ENCODE assay signal across 8 cellular contexts in the genomic region with DNA sequence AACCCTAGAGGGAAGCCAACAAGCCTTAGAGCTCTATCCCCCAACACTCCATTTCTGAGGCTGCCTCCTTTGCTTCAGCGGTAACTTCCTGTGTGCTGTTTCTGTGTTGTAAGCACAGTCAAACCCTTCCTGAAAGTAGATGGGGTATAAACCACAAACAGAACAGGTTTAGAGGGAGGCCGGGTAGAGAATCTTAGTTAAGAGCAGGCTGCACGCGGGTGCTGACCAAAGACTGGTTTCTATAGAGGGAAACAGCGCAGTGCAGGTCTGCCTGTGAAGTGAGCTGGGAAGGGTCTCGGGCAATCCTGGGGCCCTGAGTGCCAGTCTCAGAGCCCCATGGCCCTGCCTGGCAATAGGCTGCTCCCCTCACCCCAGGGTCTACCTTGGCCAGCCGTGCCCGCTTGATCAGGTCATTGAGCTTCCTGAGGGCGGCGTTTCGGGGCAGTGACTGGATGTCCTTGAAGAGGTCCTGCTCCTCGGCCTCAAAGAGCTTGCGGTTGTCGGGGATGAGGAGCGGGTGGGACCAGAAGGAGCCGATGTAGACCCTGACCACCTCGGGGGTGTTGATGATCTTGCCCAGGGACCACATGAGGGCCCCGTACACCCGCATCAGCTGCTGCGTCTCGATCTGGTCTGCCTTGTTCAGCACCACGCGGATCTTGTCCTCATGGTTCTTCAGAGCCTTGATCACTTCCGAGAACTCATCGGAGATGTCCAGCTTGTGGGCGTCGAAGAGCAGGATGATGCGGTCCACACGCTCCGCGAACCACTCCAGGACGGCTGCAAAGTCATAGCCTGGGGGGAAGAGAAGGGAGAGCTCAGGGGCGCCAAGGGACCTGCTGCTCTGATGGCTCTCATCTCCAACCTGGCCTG. TPM values are rescaled to one million over a fixed set of nuclear protein-coding genes. Genes with fewer than 3 reads are reported as not detected.
A peak's percentile ranks its signal among the peaks of the same experiment; 100 is the strongest.
DNase-seq lines count a peak whose midpoint lies in the region; ATAC-seq and TF ChIP-seq lines count a peak whose summit lies in the region.

No MANE protein-coding gene starts in this region.

- no peak for TF ChIP-seq CTCF in GM12865 (IDR thresholded peaks at IDR 0.05; ENCODE audit: insufficient read depth, low read depth, low read length, missing control alignments)
- no peak for TF ChIP-seq CTCF in HL-60 (IDR thresholded peaks at IDR 0.05; ENCODE audit: insufficient read depth, low read length)
- TF ChIP-seq CTCF in gastrocnemius medialis (IDR thresholded peaks at IDR 0.05 in 4 of 5, conservative IDR thresholded peaks at IDR 0.05 in 1 of 5): no peak
- no peak for TF ChIP-seq CTCF in smooth muscle cell (IDR thresholded peaks at IDR 0.05; ENCODE audit: borderline replicate concordance, insufficient read depth, poor library complexity, severe bottlenecking)
- TF ChIP-seq CTCF in thyroid gland (IDR thresholded peaks at IDR 0.05): no peak

- no peak overlapping the region for H3K9ac ChIP-seq in smooth muscle cell (ENCODE audit: low read depth)

- peaks cover 57% of the 10 kb centered on the region for H4K20me1 ChIP-seq in smooth muscle cell (ENCODE audit: low read depth)

- intact Hi-C loops in gastrocnemius medialis (cut with DNase I; ENCODE audit: low total_unique reads): loop anchor here (5.0 to 10.0 kb wide), 2 partner anchors 255 to 718 kb away; a partner anchor contains a TSS
- intact Hi-C loops in thyroid gland (cut with DNase I): no loop called here

- WGBS in smooth muscle cell (ENCODE audit: low lambda C conversion rate): 97% methylated on average over 33 of the region's 33 CpGs
- WGBS in thyroid gland, 2 donors: 89 to 95% methylated on average over 21 to 31 of the region's 33 CpGs

- H3K4me1 ChIP-seq in gastrocnemius medialis (peaks cover 83 to 87% of the 10 kb centered on the region in 2 donors), smooth muscle cell (ENCODE audit: low read depth) (peaks cover 28% of the 10 kb centered on the region), thyroid gland (peaks cover 30 to 59% of the 10 kb centered on the region in 2 donors)

- H3K79me2 ChIP-seq in smooth muscle cell (ENCODE audit: low read depth): peaks cover 59% of the 10 kb centered on the region

- H3K27me3 ChIP-seq in HL-60 (ENCODE audit: insufficient read depth, poor library complexity, severe bottlenecking): no peaks in the 10 kb centered on the region
- H3K27me3 ChIP-seq in gastrocnemius medialis: no peaks in the 10 kb centered on the region
- H3K27me3 ChIP-seq in smooth muscle cell (ENCODE audit: low read depth): no peaks in the 10 kb centered on the region
- no peaks in the 10 kb centered on the region for H3K27me3 ChIP-seq in thyroid gland

- ATAC-seq in GM21390 (IDR thresholded peaks at IDR 0.05; ENCODE audit: unreplicated experiment): peak; percentile 62
- no peak for ATAC-seq in gastrocnemius medialis

- DNase-seq in GM12865 (ENCODE audit: low read depth): peak; percentile 98
- DNase-seq in HL-60 (ENCODE audit: low read depth in 1 of 2, low spot score in 1 of 2): peak; percentile 75 to 91
- DNase-seq in activated T-cell treated with anti-CD3 and anti-CD28 coated beads, Interleukin-2, amount 50 U/mL, for 48 hours: peak; percentile 77 to 83
- DNase-seq in gastrocnemius medialis: no peak
- no peak for DNase-seq in smooth muscle cell (lab: John Stamatoyannopoulos, UW; ENCODE audit: unreplicated experiment)
- no peak for DNase-seq in thyroid gland
- no peak for DNase-seq in NCI-H82 treated with DMSO at 0.1 percent for 48 hours (lab: John Stamatoyannopoulos, UW; ENCODE audit: unreplicated experiment)

- no peak overlapping the region for H2AFZ ChIP-seq in smooth muscle cell (ENCODE audit: low read depth)

- H3K9me3 ChIP-seq in gastrocnemius medialis: no peaks in the 10 kb centered on the region
- no peaks in the 10 kb centered on the region for H3K9me3 ChIP-seq in smooth muscle cell (replicated peaks; ENCODE audit: low read depth)
- no peaks in the 10 kb centered on the region for H3K9me3 ChIP-seq in thyroid gland

- H3K4me3 ChIP-seq in GM12865 (ENCODE audit: low read depth, low read length) (peak overlapping the region; percentile 47), HL-60 (replicated peaks; ENCODE audit: insufficient read depth, low read length) (no peak overlapping the region), gastrocnemius medialis (no peak overlapping the region), smooth muscle cell (no peak overlapping the region), thyroid gland (replicated peaks in 1 of 3) (no peak overlapping the region)

- H3K27ac ChIP-seq in HL-60 (replicated peaks): peak overlapping the region; percentile 94
- peak overlapping the region; percentile 90 to 94 (median 92) for H3K27ac ChIP-seq in gastrocnemius medialis
- H3K27ac ChIP-seq in smooth muscle cell (ENCODE audit: low read depth): no peak overlapping the region
- peak overlapping the region in 1 of 3 donors; percentile 18 for H3K27ac ChIP-seq in thyroid gland

- in situ Hi-C loops in gastrocnemius medialis (cut with MboI; ENCODE audit: low sequenced_read_pairs in 4 of 4): no loop called here

- no peaks in the 10 kb centered on the region for H3K36me3 ChIP-seq in gastrocnemius medialis
- no peaks in the 10 kb centered on the region for H3K36me3 ChIP-seq in smooth muscle cell (ENCODE audit: low read depth)
- peaks cover 5 to 11% of the 10 kb centered on the region in 2 donors for H3K36me3 ChIP-seq in thyroid gland

- H3K4me2 ChIP-seq in smooth muscle cell: no peak overlapping the region

- peaks cover 14% of the 10 kb centered on the region for H3F3A ChIP-seq in smooth muscle cell (ENCODE audit: low read depth)

- no peak for TF ChIP-seq POLR2A in gastrocnemius medialis (IDR thresholded peaks at IDR 0.05)
- TF ChIP-seq POLR2A in thyroid gland (IDR thresholded peaks at IDR 0.05): no peak

RNA-seq across cellular contexts. Expression of a gene that starts 15.3 kb away (rescaled TPM):
- total RNA-seq in gastrocnemius medialis: under 1 TPM in 2 of 4 donors, not detected in 2; 0.15 to 0.19 TPM
- 3.0 and 4.7 TPM in 2 replicates for total RNA-seq in smooth muscle cell
- polyA plus RNA-seq in smooth muscle cell: 1.7 and 5.9 TPM in 2 replicates
- 10 to 100 TPM in 2 of 4 donors, 1 to 10 TPM in 2; 7.8 to 13.9 (median 10.2) TPM for total RNA-seq in thyroid gland

RNA-seq across cellular contexts. Expression of a gene that starts 18.6 kb away (rescaled TPM):
- 10 to 100 TPM; 24.8 to 46.2 (median 31.3) TPM for total RNA-seq in gastrocnemius medialis
- total RNA-seq in smooth muscle cell: 30.9 and 59.8 TPM in 2 replicates
- 42.8 and 46.7 TPM in 2 replicates for polyA plus RNA-seq in smooth muscle cell
- 10 to 100 TPM; 53.5 to 90.7 (median 67.4) TPM for total RNA-seq in thyroid gland

RNA-seq across cellular contexts. Expression of a gene that starts 49.4 kb away (rescaled TPM):
- total RNA-seq in gastrocnemius medialis (10 to 100 TPM in 2 of 4 donors, 1 to 10 TPM in 2; 7.4 to 12.2 (median 9.8) TPM), smooth muscle cell (10.5 and 11.6 TPM in 2 replicates), thyroid gland (10 to 100 TPM; 23.5 to 31.5 (median 25.1) TPM)
- polyA plus RNA-seq in smooth muscle cell: 35.4 and 37.3 TPM in 2 replicates

RNA-seq across cellular contexts. Expression of a gene that starts 56.8 kb away (rescaled TPM):
- 10 to 100 TPM in 1 of 4 donors, 1 to 10 TPM in 3; 4.3 to 14.8 (median 6.2) TPM for total RNA-seq in gastrocnemius medialis
- total RNA-seq in smooth muscle cell: 25.9 and 28.9 TPM in 2 replicates
- polyA plus RNA-seq in smooth muscle cell: 20.0 and 23.6 TPM in 2 replicates
- 10 to 100 TPM; 35.5 to 77.8 (median 37.5) TPM for total RNA-seq in thyroid gland

RNA-seq across cellular contexts. Expression of a gene that starts 57.2 kb away (rescaled TPM):
- total RNA-seq in gastrocnemius medialis (10 to 100 TPM; 10.7 to 97.5 (median 37.9) TPM), smooth muscle cell (4.8 and 4.9 TPM in 2 replicates), thyroid gland (10 to 100 TPM; 19.5 to 43.1 (median 36.7) TPM)
- 6.2 and 8.6 TPM in 2 replicates for polyA plus RNA-seq in smooth muscle cell

Comparison
In these comparisons a context has a peak if more than half of its experiments do, and no peak if none do; other contexts are left out.
1. DNase-seq: peak in GM12865 (single experiment), HL-60 (2 of 2) and activated T-cell treated with anti-CD3 and anti-CD28 coated beads, Interleukin-2, amount 50 U/mL, for 48 hours (2 of 2); none in gastrocnemius medialis (0 of 2), smooth muscle cell (single experiment), thyroid gland (0 of 2) and NCI-H82 treated with DMSO at 0.1 percent for 48 hours (single experiment).